Comparison of ENCODE assay signal across 23 cellular contexts in genomic region chr13:20686863-20687579, GRCh38. TPM values are rescaled to one million over a fixed set of nuclear protein-coding genes. Genes with fewer than 3 reads are reported as not detected.
"Had no signal": no experiment of that assay in that cellular context is flagged by ENCODE, and none has a peak within 500 bp of the region (broad histone marks: within the 10 kb centered on the region; RNA-seq: fewer than 3 reads in every experiment).

No MANE protein-coding gene starts in this region.

- H3K4me3 ChIP-seq: breast epithelium, gastroesophageal sphincter, spleen, upper lobe of left lung had no signal

- H3K9me3 Mint-ChIP-seq: activated naive CD4-positive, alpha-beta T cell treated with anti-CD3 and anti-CD28 coated beads, Interleukin-2, amount 50 U/mL, for 72 hours; neural crest cell; T-cell; T-helper 2 cell treated with Interferon-gamma antibody and Interleukin-4, amounts not matched to agents 5 μg/mL and 100 μg/mL, for 36 hours had no signal

- H3K36me3 ChIP-seq: breast epithelium had no signal

- DNase-seq: activated CD4-positive, alpha-beta T cell treated with anti-CD3 and anti-CD28 coated beads, Interleukin-2, amount 50 U/mL, for 1 hour; activated CD4-positive, CD25-positive, alpha-beta regulatory T cell treated with anti-CD3 and anti-CD28 coated beads, Interleukin-2, amount 50 U/mL, for 72 hours; activated T-cell treated with anti-CD3 and anti-CD28 coated beads, Interleukin-2, amount 50 U/mL, for 1 hour; aorta; dermis blood vessel endothelial cell; effector CD8-positive, alpha-beta T cell; head of caudate nucleus; hypothalamus; islet precursor cell; left cardiac atrium; occipital lobe; spleen; stimulated activated CD4-positive, alpha-beta T cell treated with anti-CD3 and anti-CD28 coated beads, Interleukin-4, amount 100 ng/mL, for 24 hours; stimulated activated naive CD8-positive, alpha-beta T cell treated with anti-CD3 and anti-CD28 coated beads, Interleukin-15, Interleukin-2, amounts not matched to agents 100 U/mL and 50 U/mL, for 24 hours; T-cell; upper lobe of left lung had no signal

- H3K36me3 Mint-ChIP-seq: activated naive CD4-positive, alpha-beta T cell treated with anti-CD3 and anti-CD28 coated beads, Interleukin-2, amount 50 U/mL, for 72 hours had no signal

- H3K27ac Mint-ChIP-seq: activated naive CD4-positive, alpha-beta T cell treated with anti-CD3 and anti-CD28 coated beads, Interleukin-2, amount 50 U/mL, for 72 hours; progenitor cell of endocrine pancreas; T-cell; T-helper 2 cell treated with Interferon-gamma antibody and Interleukin-4, amounts not matched to agents 5 μg/mL and 100 μg/mL, for 36 hours had no signal

- H3K4me1 ChIP-seq: breast epithelium, gastroesophageal sphincter, spleen, upper lobe of left lung had no signal

- H3K4me1 Mint-ChIP-seq: T-cell had no signal

- ATAC-seq: activated naive CD4-positive, alpha-beta T cell treated with anti-CD3 and anti-CD28 coated beads, Interleukin-2, amount 50 U/mL, for 72 hours; gastroesophageal sphincter; stimulated activated naive CD8-positive, alpha-beta T cell treated with anti-CD3 and anti-CD28 coated beads, Interleukin-15, Interleukin-2, amounts not matched to agents 100 U/mL and 50 U/mL, for 24 hours; T-cell had no signal

- H3K4me3 Mint-ChIP-seq: neural crest cell; T-cell; T-helper 2 cell treated with Interferon-gamma antibody and Interleukin-4, amounts not matched to agents 5 μg/mL and 100 μg/mL, for 36 hours had no signal

- H3K27ac ChIP-seq: breast epithelium, gastroesophageal sphincter, spleen, upper lobe of left lung had no signal

- H3K27me3 ChIP-seq: breast epithelium, gastroesophageal sphincter, spleen, upper lobe of left lung had no signal

- H3K9me3 ChIP-seq: breast epithelium, gastroesophageal sphincter, spleen, upper lobe of left lung had no signal

RNA-seq across cellular contexts. Expression of gene IL17D, which starts 16.5 kb away (rescaled TPM):
- total RNA-seq: mononuclear cell had no signal
